ENCODE assay signal across 17 cellular contexts in the genomic region with DNA sequence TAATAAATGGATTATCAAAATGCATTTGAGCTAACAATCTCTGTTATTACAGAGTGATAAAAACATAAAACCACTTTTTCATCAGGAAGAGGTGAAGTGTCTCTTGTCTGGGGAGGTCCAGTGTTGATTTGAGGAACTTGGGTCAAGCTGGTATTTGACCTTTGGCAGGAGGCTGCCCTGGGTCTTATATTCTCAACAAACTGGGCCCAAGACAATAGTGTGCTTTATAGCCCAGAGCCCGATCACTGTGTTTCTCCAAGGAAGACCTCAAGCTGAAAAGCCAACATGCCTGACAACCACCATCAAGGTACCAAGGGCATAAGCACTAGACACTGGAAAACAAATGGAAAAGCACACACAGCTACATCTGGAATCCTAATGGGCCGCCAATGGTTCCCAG.
"Had no signal": no experiment of that assay in that cellular context is flagged by ENCODE, and none has a peak within 500 bp of the region (broad histone marks: within the 10 kb centered on the region; RNA-seq: fewer than 3 reads in every experiment).

No MANE protein-coding gene starts in this region.

- H3K9ac ChIP-seq: neural progenitor cell, parathyroid adenoma had no signal

- H3K27ac ChIP-seq: gastroesophageal sphincter, left lung, neural progenitor cell, parathyroid adenoma, testis, vagina, WERI-Rb-1 had no signal

- H3K9me3 Mint-ChIP-seq: neural progenitor cell; stimulated activated naive CD8-positive, alpha-beta T cell treated with anti-CD3 and anti-CD28 coated beads, Interleukin-15, Interleukin-2, amounts not matched to agents 100 ng/mL and 50 ng/mL, for 24 hours had no signal

- H3K36me3 ChIP-seq: gastroesophageal sphincter, left lung, neural progenitor cell, vagina, WERI-Rb-1 had no signal

- H3K4me3 Mint-ChIP-seq: memory B cell; neural progenitor cell; stimulated activated naive CD8-positive, alpha-beta T cell treated with anti-CD3 and anti-CD28 coated beads, Interleukin-15, Interleukin-2, amounts not matched to agents 100 ng/mL and 50 ng/mL, for 24 hours; T-cell had no signal

- H3K9me3 ChIP-seq: gastroesophageal sphincter, left lung, testis, vagina had no signal

- H3K4me2 ChIP-seq: neural progenitor cell had no signal

- H3K36me3 Mint-ChIP-seq: memory B cell, neural progenitor cell, T-cell had no signal

- H3K4me1 ChIP-seq: left lung, parathyroid adenoma, testis, vagina had no signal

- H2AFZ ChIP-seq: neural progenitor cell, parathyroid adenoma had no signal

- H3K4me1 Mint-ChIP-seq: memory B cell, neural progenitor cell, T-cell had no signal

- H3K27me3 ChIP-seq: gastroesophageal sphincter, left lung, neural progenitor cell, testis, vagina had no signal

- H3K27ac Mint-ChIP-seq: memory B cell; neural progenitor cell; stimulated activated naive CD8-positive, alpha-beta T cell treated with anti-CD3 and anti-CD28 coated beads, Interleukin-15, Interleukin-2, amounts not matched to agents 100 ng/mL and 50 ng/mL, for 24 hours; T-cell had no signal

- ATAC-seq: gastroesophageal sphincter, left lung, T-cell had no signal

- H3K4me3 ChIP-seq: gastroesophageal sphincter, left lung, neural progenitor cell, testis, vagina had no signal

- H3K79me2 ChIP-seq: parathyroid adenoma had no signal

- DNase-seq: activated CD4-positive, alpha-beta T cell treated with anti-CD3 and anti-CD28 coated beads for 4 hours; activated naive CD4-positive, alpha-beta T cell treated with anti-CD3 and anti-CD28 coated beads, Interleukin-2, amount 50 U/mL, for 16 hours; activated T-cell treated with anti-CD3 and anti-CD28 coated beads for 4 hours; islet precursor cell; left lung; stimulated activated CD4-positive, alpha-beta T cell treated with anti-CD3 and anti-CD28 coated beads, Interleukin-15, amount 100 ng/mL, for 24 hours; stimulated activated CD4-positive, alpha-beta T cell treated with anti-CD3 and anti-CD28 coated beads, Interleukin-4, amount 100 ng/mL, for 24 hours; T-cell; T1000; testis; WERI-Rb-1 had no signal

- H3K27me3 Mint-ChIP-seq: memory B cell; stimulated activated naive CD8-positive, alpha-beta T cell treated with anti-CD3 and anti-CD28 coated beads, Interleukin-15, Interleukin-2, amounts not matched to agents 100 ng/mL and 50 ng/mL, for 24 hours; T-cell had no signal
